Comparison of ENCODE assay signal across 15 cellular contexts in genomic region chr5:38541174-38541724, GRCh38. TPM values are rescaled to one million over a fixed set of nuclear protein-coding genes. Genes with fewer than 3 reads are reported as not detected.
DNase-seq lines count a peak whose midpoint lies in the region; ATAC-seq, FAIRE-seq and TF ChIP-seq lines count a peak whose summit lies in the region.
"Had no signal": no experiment of that assay in that cellular context is flagged by ENCODE, and none has a peak within 500 bp of the region (broad histone marks: within the 10 kb centered on the region; RNA-seq: fewer than 3 reads in every experiment).

No MANE protein-coding gene starts in this region.

- H2BK5ac ChIP-seq in mesenchymal stem cell (ENCODE audit: low read depth, low read length, poor library complexity, severe bottlenecking) = no peak overlapping the region

- H3K14ac ChIP-seq in mesenchymal stem cell (ENCODE audit: low read length in 2 of 2) = no peak overlapping the region

- H4K20me1 ChIP-seq in K562 (replicated peaks; ENCODE audit: control insufficient read depth, insufficient read depth, low read length) = no peaks in the 10 kb centered on the region
- H4K20me1 ChIP-seq: BLaER1 had no signal

- no peak overlapping the region for H2BK12ac ChIP-seq in mesenchymal stem cell (ENCODE audit: low read length in 2 of 2)

- BruUV-seq in K562 (replicated peaks; lab: Mats Ljungman, UMichigan) = no TSS peak

- H3K9me3 ChIP-seq in K562 (replicated peaks; ENCODE audit: control insufficient read depth, insufficient read depth, low read depth, low read length) = no peaks in the 10 kb centered on the region
- H3K9me3 ChIP-seq in gastrocnemius medialis = no peaks in the 10 kb centered on the region
- no peaks in the 10 kb centered on the region for H3K9me3 ChIP-seq in mesenchymal stem cell (ENCODE audit: control insufficient read depth, low read length)
- H3K9me3 ChIP-seq: BLaER1, heart right ventricle, transverse colon had no signal

- peaks cover 4 to 6% of the 10 kb centered on the region in 2 experiments; a peak in 3 of 5 replicates for H3K27me3 ChIP-seq in K562 (ENCODE audit: control insufficient read depth in 2 of 2, insufficient read depth in 2 of 2, low read length in 2 of 2)
- H3K27me3 ChIP-seq in gastrocnemius medialis = no peaks in the 10 kb centered on the region
- no peaks in the 10 kb centered on the region for H3K27me3 ChIP-seq in mesenchymal stem cell (ENCODE audit: control insufficient read depth in 1 of 2, insufficient read depth in 1 of 2, low read length in 2 of 2)
- H3K27me3 ChIP-seq: BLaER1, heart right ventricle, transverse colon had no signal

- no peak for TF ChIP-seq RAD21 in K562 (CRISPR knock-in tag; conservative IDR thresholded peaks at IDR 0.05 in 1 of 2, IDR thresholded peaks at IDR 0.05 in 1 of 2)

- H2BK120ac ChIP-seq in mesenchymal stem cell (ENCODE audit: low read depth, low read length) = no peak overlapping the region

- no peak overlapping the region for H3K23ac ChIP-seq in mesenchymal stem cell (ENCODE audit: low read length in 2 of 2)

- no peak for FAIRE-seq in K562 (lab: Jason Lieb, UNC)
- FAIRE-seq: colon had no signal

- CTCF ChIA-PET in K562 (lab: Yijun Ruan, JAX; ENCODE audit: low intra/inter-chr PET ratio) = no interaction called here

- peak; percentile 92 for DNase-seq in NCI-H1092 treated with DMSO at 0.1 percent for 48 hours (lab: John Stamatoyannopoulos, UW)
- peak; percentile 82 for DNase-seq in NCI-H2196 treated with DMSO at 0.1 percent for 48 hours (lab: John Stamatoyannopoulos, UW; ENCODE audit: unreplicated experiment)
- DNase-seq in K562 (ENCODE audit: extremely low read depth in 1 of 4, low spot score in 3 of 4) = no peak
- DNase-seq in gastrocnemius medialis = no peak
- DNase-seq in SK-N-DZ (ENCODE audit: low spot score) = no peak
- DNase-seq in ACHN = no peak
- no peak for DNase-seq in mesenchymal stem cell
- DNase-seq: activated CD4-positive, alpha-beta T cell treated with anti-CD3 and anti-CD28 coated beads, Interleukin-2, amount 10 ng/mL, durations not matched to agents 7 days and 5 days; islet precursor cell; NCI-H2081 treated with DMSO at 0.1 percent for 48 hours; transverse colon had no signal

- peaks cover 25% of the 10 kb centered on the region for H3K79me1 ChIP-seq in mesenchymal stem cell (replicated peaks; ENCODE audit: low read length, poor library complexity, severe bottlenecking)

- in situ Hi-C loops in K562 (cut with MboI) = no loop called here
- in situ Hi-C loops in gastrocnemius medialis (cut with MboI; ENCODE audit: low sequenced_read_pairs in 4 of 4) = loop anchor here in 2 of 4 donors (10.0 kb wide), 3 partner anchors 96 to 264 kb away; no protein-coding TSS in a partner anchor
- in situ Hi-C loops in ACHN (cut with HindIII; ENCODE audit: low pct_ligation_motif_present, low pct_unique_long_range_greater_than_20kb, low sequenced_read_pairs) = no loop called here

- TF ChIP-seq CTCF in K562 (IDR thresholded peaks at IDR 0.05 in 2 of 3, conservative IDR thresholded peaks at IDR 0.05 in 1 of 3; ENCODE audit: insufficient read depth in 2 of 3, low read depth in 1 of 3, low read length in 3 of 3) (no peak), gastrocnemius medialis (IDR thresholded peaks at IDR 0.05 in 4 of 5, conservative IDR thresholded peaks at IDR 0.05 in 1 of 5) (no peak)

- no peaks in the 10 kb centered on the region for H3K79me2 ChIP-seq in K562 (ENCODE audit: control insufficient read depth, insufficient read depth, low read length)

- H2BK15ac ChIP-seq in mesenchymal stem cell (ENCODE audit: low read depth, poor library complexity, severe bottlenecking) = no peak overlapping the region

- 0% methylated on average over 2 of the region's 2 CpGs for WGBS in K562 (ENCODE audit: insufficient coverage, low coverage, missing lambda C conversion rate)
- WGBS in mesenchymal stem cell = no CpG with 5 or more reads among the region's 2 CpGs

- no peak for TF ChIP-seq EP300 in K562 (IDR thresholded peaks at IDR 0.05; ENCODE audit: low read length)

- H2AFZ ChIP-seq in K562 (ENCODE audit: low read depth, low read length) = no peak overlapping the region
- no peak overlapping the region for H2AFZ ChIP-seq in mesenchymal stem cell (ENCODE audit: low read depth, low read length)

- H3K9ac ChIP-seq in K562 (ENCODE audit: insufficient read depth in 1 of 2, low read depth in 2 of 2, low read length in 2 of 2) = no peak overlapping the region
- no peak overlapping the region for H3K9ac ChIP-seq in mesenchymal stem cell (ENCODE audit: low read length)
- H3K9ac ChIP-seq: BLaER1 had no signal

- H4K8ac ChIP-seq in mesenchymal stem cell (ENCODE audit: low read length) = no peak overlapping the region

- POLR2A ChIA-PET in K562 (lab: Yijun Ruan, JAX) = no interaction called here

- no peak overlapping the region for H2AK5ac ChIP-seq in mesenchymal stem cell (ENCODE audit: low read length, severe bottlenecking)

- no peaks in the 10 kb centered on the region for H3K9me1 ChIP-seq in K562 (ENCODE audit: control insufficient read depth, insufficient read depth, low read length)

- H3K27ac ChIP-seq in K562 (ENCODE audit: extremely low read depth, low read depth, low read length) (no peak overlapping the region), gastrocnemius medialis (peak overlapping the region; percentile 79 to 87 (median 85)), mesenchymal stem cell (ENCODE audit: low read length, poor library complexity, severe bottlenecking) (no peak overlapping the region)
- H3K27ac ChIP-seq: BLaER1, transverse colon had no signal

- no peak for TF ChIP-seq POLR2A in K562 (conservative IDR thresholded peaks at IDR 0.05)
- TF ChIP-seq POLR2A in gastrocnemius medialis (IDR thresholded peaks at IDR 0.05) = no peak

- no peak overlapping the region for H3K4me3 ChIP-seq in K562
- H3K4me3 ChIP-seq in gastrocnemius medialis = peak overlapping the region in 1 of 4 donors; percentile 19
- no peak overlapping the region for H3K4me3 ChIP-seq in mesenchymal stem cell (ENCODE audit: insufficient read depth in 1 of 2, low read depth in 1 of 2, low read length in 2 of 2)
- H3K4me3 ChIP-seq: BLaER1, heart right ventricle, transverse colon had no signal

- H4K91ac ChIP-seq in mesenchymal stem cell (ENCODE audit: low read length) = no peak overlapping the region

- H3K36me3 ChIP-seq in K562 (ENCODE audit: control insufficient read depth, insufficient read depth, low read length) (no peaks in the 10 kb centered on the region), gastrocnemius medialis (no peaks in the 10 kb centered on the region), mesenchymal stem cell (ENCODE audit: control insufficient read depth in 1 of 2, insufficient read depth in 2 of 2, low read depth in 1 of 2, low read length in 2 of 2) (no peaks in the 10 kb centered on the region)
- H3K36me3 ChIP-seq: BLaER1, heart right ventricle, transverse colon had no signal

- intact Hi-C loops in K562 (cut with micrococcal nuclease) = no loop called here
- intact Hi-C loops in gastrocnemius medialis (cut with DNase I; ENCODE audit: low total_unique reads) = loop anchor here (5.0 to 10.0 kb wide), 2 partner anchors 126 to 376 kb away; no protein-coding TSS in a partner anchor

- H3K4me1 ChIP-seq in K562 (replicated peaks in 1 of 2; ENCODE audit: control insufficient read depth in 2 of 2, insufficient read depth in 2 of 2, low read length in 2 of 2) (no peaks in the 10 kb centered on the region), gastrocnemius medialis (peaks cover 87 to 89% of the 10 kb centered on the region in 2 donors), mesenchymal stem cell (ENCODE audit: control insufficient read depth, insufficient read depth, low read depth, low read length) (peaks cover 6% of the 10 kb centered on the region)
- H3K4me1 ChIP-seq: BLaER1, transverse colon had no signal

- H3K4ac ChIP-seq in mesenchymal stem cell (ENCODE audit: low read depth in 1 of 2, low read length in 2 of 2) = no peak overlapping the region

- no peak overlapping the region for H3K18ac ChIP-seq in mesenchymal stem cell (ENCODE audit: low read depth in 1 of 2, low read length in 2 of 2)

- ATAC-seq in K562 = no peak
- ATAC-seq in gastrocnemius medialis = peak; percentile 57 to 61
- ATAC-seq in HG02938 (IDR thresholded peaks at IDR 0.05; ENCODE audit: unreplicated experiment) = no peak

- H3K4me2 ChIP-seq in K562 (ENCODE audit: insufficient read depth, low read length) (no peak overlapping the region), mesenchymal stem cell (ENCODE audit: low read length, poor library complexity, severe bottlenecking) (no peak overlapping the region)
- H3K4me2 ChIP-seq: BLaER1 had no signal

RNA-seq across cellular contexts. Expression of gene LIFR, which starts 15.2 kb away (rescaled TPM):
- 6.4 and 14.6 TPM in 2 replicates for total RNA-seq in K562 (2011; cell fraction: chromatin; rRNA removed; ENCODE audit: low replicate concordance)
- total RNA-seq in K562 (2011; cell fraction: nucleolus; rRNA removed) = 3.0 and 3.2 TPM in 2 replicates
- total RNA-seq in K562 (2011; cell fraction: nucleoplasm; rRNA removed) = 3.6 and 9.8 TPM in 2 replicates
- total RNA-seq in K562 (2014; rRNA removed) = 3.8 TPM in 2 replicates
- total RNA-seq in K562 (2014; rRNA removed; fragmentation: Illumina TruSeq; extraction: Trizol) = 3.3 and 4.2 TPM in 2 replicates
- 3.1 and 3.4 TPM in 2 replicates for total RNA-seq in K562 (2015; rRNA removed; fragmentation: Illumina TruSeq; extraction: Trizol)
- 3.4 and 3.7 TPM in 2 replicates for total RNA-seq in K562 (2021)
- polyA plus RNA-seq in K562 (2011; rRNA removed) = 0.74 and 5.7 TPM in 2 replicates
- 0.25 and 1.3 TPM in 2 replicates for polyA plus RNA-seq in K562 (2011; cell fraction: cytosol; rRNA removed)
- polyA plus RNA-seq in K562 (2011; cell fraction: nucleus; rRNA removed) = 0.87 and 4.5 TPM in 2 replicates
- 2.1 and 2.2 TPM in 2 replicates for polyA plus RNA-seq in K562 (2012)
- 1.7 and 1.8 TPM in 2 replicates for polyA plus RNA-seq in K562 (2014; fragmentation: Illumina TruSeq; extraction: Trizol)
- under 1 TPM; 0.43 to 0.61 TPM for polyA plus RNA-seq in K562 (2014; fragmentation: Nextera tagmentation; extraction: Ambion mirVana)
- polyA plus RNA-seq in K562 (2014; rRNA removed) = 0.94 and 1.3 TPM in 2 replicates
- polyA minus RNA-seq in K562 (2011; rRNA and poly(A)+ RNA removed) = 4.0 and 23.0 TPM in 2 replicates
- 1.4 and 7.7 TPM in 2 replicates for polyA minus RNA-seq in K562 (2011; cell fraction: cytosol; rRNA and poly(A)+ RNA removed)
- 3.1 and 7.5 TPM in 2 replicates for polyA minus RNA-seq in K562 (2011; cell fraction: nucleus; rRNA and poly(A)+ RNA removed)
- 100 to 1,000 TPM in 1 of 4 donors, 10 to 100 TPM in 3; 80.0 to 233 (median 89.5) TPM for total RNA-seq in gastrocnemius medialis
- 16.8 and 18.7 TPM in 2 replicates for polyA plus RNA-seq in SK-N-DZ (2014; cell fraction: cytosol; rRNA removed)
- 21.6 and 22.9 TPM in 2 replicates for polyA plus RNA-seq in SK-N-DZ (2014; cell fraction: nucleus; rRNA removed)
- polyA plus RNA-seq in mesenchymal stem cell (2013, experiment 1 of 2) = 61.7 TPM
- polyA plus RNA-seq in mesenchymal stem cell (2013, experiment 2 of 2) = 62.0 TPM

Comparison
In these comparisons a context has a peak if more than half of its experiments do, and no peak if none do; other contexts are left out.
1. DNase-seq: peak in NCI-H1092 treated with DMSO at 0.1 percent for 48 hours (single experiment) and NCI-H2196 treated with DMSO at 0.1 percent for 48 hours (single experiment); none in K562 (0 of 4), gastrocnemius medialis (0 of 2), SK-N-DZ (single experiment), ACHN (single experiment) and mesenchymal stem cell (single experiment).
2. ATAC-seq: peak in gastrocnemius medialis (2 of 2); none in K562 (single experiment) and HG02938 (single experiment).
3. H3K27ac ChIP-seq: peak in gastrocnemius medialis (4 of 4); none in K562 (single experiment) and mesenchymal stem cell (single experiment).
4. RNA of gene LIFR, which starts 15.2 kb away (total RNA-seq): 80.0 to 233 TPM in gastrocnemius medialis; 3.0 to 14.6 TPM in K562; every median in the first group is over 4 times any median in the second.